In the genomic region with DNA sequence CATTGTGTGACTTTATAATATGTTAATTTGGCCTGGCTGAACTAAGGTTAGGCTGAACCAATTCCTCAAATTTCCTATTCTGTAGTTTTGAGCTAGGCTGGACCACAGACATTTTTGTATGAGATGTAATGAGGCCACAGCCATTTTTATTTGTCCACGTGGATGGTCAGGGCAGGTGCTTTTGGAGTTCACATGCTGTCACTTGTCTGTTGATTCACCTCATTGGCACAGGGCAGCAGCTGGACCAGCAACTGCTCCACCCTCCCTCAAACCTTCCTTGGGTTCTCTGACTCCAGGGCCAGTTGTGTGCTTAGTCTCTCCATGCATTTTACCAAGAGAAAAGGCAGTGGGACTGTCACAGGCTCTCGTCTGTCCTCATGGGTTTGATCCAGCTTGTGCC, we compare ENCODE assay signal across 23 cellular contexts.
DNase-seq lines count a peak whose midpoint lies in the region; ATAC-seq, FAIRE-seq and TF ChIP-seq lines count a peak whose summit lies in the region.
"Had no signal": no experiment of that assay in that cellular context is flagged by ENCODE, and none has a peak within 500 bp of the region (broad histone marks: within the 10 kb centered on the region; RNA-seq: fewer than 3 reads in every experiment).

No MANE protein-coding gene starts in this region.

- H2BK12ac ChIP-seq in H1 (ENCODE audit: low read depth, low read length) (no peak overlapping the region), trophoblast cell (ENCODE audit: low read length) (no peak overlapping the region)

- H4K12ac ChIP-seq in trophoblast cell (ENCODE audit: low read depth, low read length), result no peak overlapping the region

- CTCF ChIA-PET in H1 (lab: Charles Lee; ENCODE audit: partially characterized antibody), result interaction anchor here (1.4 kb wide), 1 partner anchor 13 kb away, joined by 3 read pairs; no protein-coding TSS in a partner anchor

- TF ChIP-seq CTCF in H1 (IDR thresholded peaks at IDR 0.05; ENCODE audit: control extremely low read depth in 1 of 3, insufficient read depth in 1 of 3, low read depth in 1 of 3, low read length in 3 of 3), result no peak
- no peak for TF ChIP-seq CTCF in GM20000 (IDR thresholded peaks at IDR 0.05; ENCODE audit: extremely low read depth, missing control alignments)

- H2BK5ac ChIP-seq in H1 (ENCODE audit: low read depth, low read length) (no peak overlapping the region), trophoblast cell (ENCODE audit: low read depth, low read length, poor library complexity) (no peak overlapping the region)

- H2AFZ ChIP-seq in H1 (ENCODE audit: low read length) (no peak overlapping the region), trophoblast cell (ENCODE audit: insufficient read depth, low read length, poor library complexity) (no peak overlapping the region)

- H3K9ac ChIP-seq in H1 (replicated peaks in 1 of 4; ENCODE audit: extremely low read depth in 1 of 4, low read depth in 3 of 4, low read length in 3 of 4), result no peak overlapping the region
- H3K9ac ChIP-seq in trophoblast cell (ENCODE audit: low read length), result no peak overlapping the region
- H3K9ac ChIP-seq: BLaER1 had no signal

- H3K36me3 ChIP-seq in H1 (ENCODE audit: control insufficient read depth in 2 of 4, insufficient read depth in 4 of 4, low read length in 3 of 4) (no peaks in the 10 kb centered on the region), trophoblast cell (ENCODE audit: control insufficient read depth in 1 of 2, insufficient read depth in 2 of 2, low read length in 2 of 2) (no peaks in the 10 kb centered on the region)
- H3K36me3 ChIP-seq: BE2C, BLaER1 had no signal

- H3K4me1 ChIP-seq in H1 (replicated peaks in 1 of 4; ENCODE audit: control insufficient read depth in 3 of 4, insufficient read depth in 4 of 4, low read length in 3 of 4), result no peaks in the 10 kb centered on the region
- no peaks in the 10 kb centered on the region for H3K4me1 ChIP-seq in trophoblast cell (ENCODE audit: control insufficient read depth in 1 of 2, insufficient read depth in 2 of 2, low read length in 2 of 2)
- H3K4me1 ChIP-seq: BE2C, BLaER1, Caco-2 had no signal

- H3K23ac ChIP-seq in H1 (ENCODE audit: insufficient read length) (no peak overlapping the region), trophoblast cell (ENCODE audit: low read length) (no peak overlapping the region)

- POLR2A ChIA-PET in H1 (lab: Charles Lee; ENCODE audit: partially characterized antibody), result no interaction called here

- FAIRE-seq in H1 (lab: Jason Lieb, UNC), result no peak
- FAIRE-seq: A204.1, D721Med, G401.6, GM12891, GM19239 had no signal

- H2BK20ac ChIP-seq in H1 (ENCODE audit: low read length), result no peak overlapping the region

- H3K4ac ChIP-seq in H1 (replicated peaks; ENCODE audit: insufficient read length, low read depth, low read length) (no peak overlapping the region), trophoblast cell (ENCODE audit: low read depth, low read length) (no peak overlapping the region)

- H3K27me3 ChIP-seq in H1 (replicated peaks in 1 of 4; ENCODE audit: control insufficient read depth in 3 of 4, extremely low read depth in 1 of 4, insufficient read depth in 3 of 4, low read length in 3 of 4) (no peaks in the 10 kb centered on the region), trophoblast cell (ENCODE audit: insufficient read depth, low read length) (no peaks in the 10 kb centered on the region)
- H3K27me3 ChIP-seq: BE2C, BLaER1 had no signal

- no peak overlapping the region for H4K5ac ChIP-seq in H1 (ENCODE audit: insufficient read length, low read depth, low read length)

- H4K20me1 ChIP-seq in H1 (replicated peaks in 1 of 2; ENCODE audit: control insufficient read depth in 1 of 2, insufficient read depth in 2 of 2, low read length in 2 of 2), result no peaks in the 10 kb centered on the region
- H4K20me1 ChIP-seq: BLaER1 had no signal

- no peaks in the 10 kb centered on the region for H3K79me1 ChIP-seq in H1 (ENCODE audit: low read depth, low read length)
- no peaks in the 10 kb centered on the region for H3K79me1 ChIP-seq in trophoblast cell (ENCODE audit: low read length)

- H3K27ac ChIP-seq in H1 (ENCODE audit: low read depth, low read length), result no peak overlapping the region
- H3K27ac ChIP-seq in trophoblast cell (ENCODE audit: low read depth, low read length), result no peak overlapping the region
- H3K27ac ChIP-seq: BLaER1 had no signal

- TF ChIP-seq RAD21 in H1 (IDR thresholded peaks at IDR 0.05 in 1 of 2, conservative IDR thresholded peaks at IDR 0.05 in 1 of 2; ENCODE audit: low read depth in 2 of 2, low read length in 2 of 2), result no peak

- TF ChIP-seq POLR2A in H1 (IDR thresholded peaks at IDR 0.05; ENCODE audit: control extremely low read depth in 1 of 2, low read depth in 2 of 2, low read length in 2 of 2), result no peak

- H3K56ac ChIP-seq in H1 (replicated peaks; ENCODE audit: insufficient read length, low read depth, low read length), result no peak overlapping the region

- no peak overlapping the region for H2AK5ac ChIP-seq in H1 (ENCODE audit: low read depth, low read length)
- no peak overlapping the region for H2AK5ac ChIP-seq in trophoblast cell (ENCODE audit: low read length)

- H3K4me3 ChIP-seq in H1 (ENCODE audit: extremely low read depth in 1 of 4, insufficient read depth in 2 of 4, low read depth in 3 of 4, low read length in 4 of 4) (no peak overlapping the region), trophoblast cell (ENCODE audit: low read depth, low read length) (peak overlapping the region; percentile 13)
- H3K4me3 ChIP-seq: BLaER1 had no signal

- H4K91ac ChIP-seq in H1 (replicated peaks; ENCODE audit: insufficient read length, low read length) (no peak overlapping the region), trophoblast cell (ENCODE audit: low read depth, low read length) (no peak overlapping the region)

- no peak for ATAC-seq in HG03469 (IDR thresholded peaks at IDR 0.05; ENCODE audit: unreplicated experiment)

- H3K9me3 ChIP-seq in H1 (ENCODE audit: insufficient read depth in 2 of 2, low read depth in 1 of 2, low read length in 1 of 2), result no peaks in the 10 kb centered on the region
- peaks cover 3% of the 10 kb centered on the region for H3K9me3 ChIP-seq in trophoblast cell (ENCODE audit: insufficient read depth, low read depth, low read length)
- H3K9me3 ChIP-seq: BE2C, BLaER1, Caco-2 had no signal

- no peak overlapping the region for H2BK15ac ChIP-seq in H1 (ENCODE audit: low read length)

- WGBS in H1 (ENCODE audit: extremely low coverage in 1 of 2, insufficient coverage in 1 of 2, insufficient read length in 1 of 2, insufficient replicate concordance in 2 of 2, low coverage in 1 of 2, low lambda C conversion rate in 2 of 2, missing lambda C conversion rate in 1 of 2), 2 experiments, result 90% methylated on average over 2 of the region's 2 CpGs; no CpG with 5 or more reads in 1 of the 2 experiments
- no CpG with 5 or more reads among the region's 2 CpGs for WGBS in trophoblast cell (ENCODE audit: extremely low coverage, insufficient coverage, insufficient read length)

- H3K14ac ChIP-seq in H1 (ENCODE audit: insufficient read length), result no peak overlapping the region
- no peak overlapping the region for H3K14ac ChIP-seq in trophoblast cell (ENCODE audit: low read length)

- no peak for TF ChIP-seq EP300 in H1 (IDR thresholded peaks at IDR 0.05; ENCODE audit: borderline replicate concordance in 1 of 2, low read depth in 2 of 2, low read length in 2 of 2)

- H3K79me2 ChIP-seq in H1 (ENCODE audit: control insufficient read depth in 1 of 2, insufficient read depth in 2 of 2, low read length in 2 of 2) (no peaks in the 10 kb centered on the region), trophoblast cell (ENCODE audit: control insufficient read depth, insufficient read depth, low read length, poor library complexity) (no peaks in the 10 kb centered on the region)

- no peak overlapping the region for H3K18ac ChIP-seq in H1 (ENCODE audit: extremely low read depth, low read length)
- no peak overlapping the region for H3K18ac ChIP-seq in trophoblast cell (ENCODE audit: low read length)

- H3K4me2 ChIP-seq in H1 (ENCODE audit: insufficient read depth in 1 of 2, low read depth in 2 of 2, low read length in 2 of 2) (no peak overlapping the region), trophoblast cell (ENCODE audit: low read length) (no peak overlapping the region)
- H3K4me2 ChIP-seq: BLaER1 had no signal

- H4K8ac ChIP-seq in H1 (ENCODE audit: extremely low read depth, insufficient read depth, low read length) (no peak overlapping the region), trophoblast cell (ENCODE audit: low read depth, low read length) (no peak overlapping the region)

- DNase-seq in COLO668 (lab: John Stamatoyannopoulos, UW; ENCODE audit: unreplicated experiment) (peak; percentile 3), H1 (ENCODE audit: low read depth in 1 of 2, low spot score in 2 of 2) (no peak), trophoblast cell (no peak), GM20000 (ENCODE audit: low spot score) (no peak)
- no peak for DNase-seq in activated CD4-positive, alpha-beta T cell treated with anti-CD3 and anti-CD28 coated beads, Interleukin-2, amount 50 U/mL, for 48 hours
- DNase-seq: 8988T; ACHN; BE2C; C1 segment of cervical spinal cord; Caco-2; Calu3; CD4-positive, alpha-beta memory T cell; CD4-positive, CD25-positive, alpha-beta regulatory T cell; CD8-positive, alpha-beta memory T cell; DMS79 treated with DMSO at 0.1 percent for 48 hours; GF-D8 had no signal

- H2BK120ac ChIP-seq in H1 (replicated peaks; ENCODE audit: low read depth, low read length), result peak overlapping the region; percentile 39
- no peak overlapping the region for H2BK120ac ChIP-seq in trophoblast cell (ENCODE audit: insufficient read depth, low read length, poor library complexity)

- no peaks in the 10 kb centered on the region for H3K23me2 ChIP-seq in H1 (ENCODE audit: low read depth, low read length)

TF ChIP-seq in H1, 55 proteins besides CTCF, POLR2A, EP300 and RAD21:
- TF ChIP-seq ATF2 (IDR thresholded peaks at IDR 0.05; ENCODE audit: low read length), result no peak
